In the genomic region with DNA sequence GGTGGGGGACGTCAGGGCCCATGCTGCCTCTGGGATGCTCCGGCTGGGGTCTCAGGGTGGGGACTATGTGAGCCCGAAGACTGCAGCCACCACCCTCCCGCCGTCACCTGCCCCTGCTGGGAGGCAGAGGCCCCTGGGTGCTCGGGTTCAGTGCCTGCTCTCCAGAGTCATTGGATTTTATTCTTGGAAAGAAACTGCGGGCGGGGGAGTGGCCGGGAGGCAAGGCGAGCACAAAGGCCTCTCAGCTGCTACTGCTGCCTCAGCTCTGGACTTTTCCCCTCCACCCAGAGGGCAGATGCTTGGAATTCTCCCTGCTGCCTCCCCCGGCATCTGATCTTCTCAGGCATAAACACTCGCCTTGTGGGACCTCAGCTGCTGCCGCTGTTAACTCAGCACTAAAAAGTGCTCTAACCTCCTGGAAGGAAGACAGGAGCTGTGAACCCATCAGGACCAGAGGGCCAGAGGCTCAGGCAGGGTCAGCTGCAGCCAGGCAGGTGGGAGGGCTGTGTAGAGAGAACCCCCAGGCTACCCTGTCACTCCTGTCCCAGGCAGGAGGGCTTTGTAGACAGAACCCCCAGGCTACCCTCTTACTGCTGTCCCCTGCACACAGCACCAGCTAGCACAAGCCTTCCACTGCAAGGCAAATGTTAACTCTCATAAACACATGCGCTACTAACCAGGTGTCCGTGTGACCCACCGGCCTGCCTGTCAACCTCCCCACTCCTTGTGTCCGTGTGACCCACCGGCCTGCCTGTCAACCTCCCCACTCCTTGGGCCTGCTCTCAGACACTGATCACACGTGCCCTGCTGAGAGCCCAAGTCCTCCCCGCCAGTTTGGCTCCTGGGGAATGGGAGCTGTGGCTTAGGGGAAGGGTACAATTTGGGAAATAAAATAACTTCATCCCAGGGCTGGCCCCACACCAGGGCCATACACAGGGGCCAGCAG, we compare ENCODE assay signal across 10 cellular contexts. TPM values are rescaled to one million over a fixed set of nuclear protein-coding genes. Genes with fewer than 3 reads are reported as not detected.
DNase-seq lines count a peak whose midpoint lies in the region; ATAC-seq and TF ChIP-seq lines count a peak whose summit lies in the region.
"Had no signal": no experiment of that assay in that cellular context is flagged by ENCODE, and none has a peak within 500 bp of the region (broad histone marks: within the 10 kb centered on the region; RNA-seq: fewer than 3 reads in every experiment).

No MANE protein-coding gene starts in this region.

- no peaks in the 10 kb centered on the region for H3K9me3 Mint-ChIP-seq in Caco-2 (ENCODE audit: unreplicated experiment)
- H3K9me3 Mint-ChIP-seq in CD4-positive, alpha-beta T cell = no peaks in the 10 kb centered on the region

- CTCF ChIA-PET in Caco-2 (lab: Charles Lee) = no interaction called here
- CTCF ChIA-PET in CD4-positive, alpha-beta T cell (lab: Charles Lee) = no interaction called here

- TF ChIP-seq CTCF in Caco-2 (IDR thresholded peaks at IDR 0.05; ENCODE audit: insufficient read depth in 1 of 2, low read depth in 1 of 2, low read length in 1 of 2, severe bottlenecking in 1 of 2, unreplicated experiment in 1 of 2) = no peak
- TF ChIP-seq CTCF in CD4-positive, alpha-beta T cell (IDR thresholded peaks at IDR 0.05) = no peak

- peak; percentile 48 to 60 for ATAC-seq in left cardiac atrium
- ATAC-seq in CD4-positive, alpha-beta T cell (ENCODE audit: poor library complexity) = no peak
- no peak for ATAC-seq in HG02798 (IDR thresholded peaks at IDR 0.05; ENCODE audit: poor library complexity, unreplicated experiment)

- no peaks in the 10 kb centered on the region for H3K79me2 ChIP-seq in trophoblast cell (ENCODE audit: control insufficient read depth, insufficient read depth, low read length, poor library complexity)

- H3K36me3 ChIP-seq in Caco-2 (ENCODE audit: control insufficient read depth, insufficient read depth, low read length) = no peaks in the 10 kb centered on the region
- H3K36me3 ChIP-seq in trophoblast cell (ENCODE audit: control insufficient read depth in 1 of 2, insufficient read depth in 2 of 2, low read length in 2 of 2) = no peaks in the 10 kb centered on the region

- H3K4ac ChIP-seq in trophoblast cell (ENCODE audit: low read depth, low read length) = no peak overlapping the region

- H2BK120ac ChIP-seq in trophoblast cell (ENCODE audit: insufficient read depth, low read length, poor library complexity) = peak overlapping the region; percentile 26

- no peak overlapping the region for H3K23ac ChIP-seq in trophoblast cell (ENCODE audit: low read length)

- H3K27ac Mint-ChIP-seq in Caco-2 (ENCODE audit: unreplicated experiment) = peak overlapping the region; percentile 92
- H3K27ac Mint-ChIP-seq in CD4-positive, alpha-beta T cell = no peak overlapping the region
- H3K27ac Mint-ChIP-seq: memory B cell had no signal

- H3K4me3 Mint-ChIP-seq in Caco-2 (ENCODE audit: unreplicated experiment) = peak overlapping the region; percentile 48
- H3K4me3 Mint-ChIP-seq in CD4-positive, alpha-beta T cell = no peak overlapping the region
- H3K4me3 Mint-ChIP-seq: memory B cell had no signal

- POLR2A ChIA-PET in Caco-2 (lab: Charles Lee) = no interaction called here
- POLR2A ChIA-PET in CD4-positive, alpha-beta T cell (lab: Charles Lee) = no interaction called here

- H3K4me3 ChIP-seq in Caco-2 (ENCODE audit: low read depth, low read length) (no peak overlapping the region), trophoblast cell (ENCODE audit: low read depth, low read length) (no peak overlapping the region)

- H3K18ac ChIP-seq in trophoblast cell (ENCODE audit: low read length) = no peak overlapping the region

- H2AK5ac ChIP-seq in trophoblast cell (ENCODE audit: low read length) = no peak overlapping the region

- H3K27ac ChIP-seq in trophoblast cell (ENCODE audit: low read depth, low read length) = peak overlapping the region; percentile 14
- H3K27ac ChIP-seq in CD4-positive, alpha-beta T cell (ENCODE audit: low read depth, low read length) = no peak overlapping the region

- H3K27me3 ChIP-seq in Caco-2 (replicated peaks; ENCODE audit: control insufficient read depth, insufficient read depth, low read length) (no peaks in the 10 kb centered on the region), trophoblast cell (ENCODE audit: insufficient read depth, low read length) (no peaks in the 10 kb centered on the region)
- H3K27me3 ChIP-seq in CD4-positive, alpha-beta T cell (ENCODE audit: control insufficient read depth, insufficient read depth, low read length) = no peaks in the 10 kb centered on the region

- peaks cover 4% of the 10 kb centered on the region for H3K79me1 ChIP-seq in trophoblast cell (ENCODE audit: low read length)

- WGBS in trophoblast cell (ENCODE audit: extremely low coverage, insufficient coverage, insufficient read length) = no CpG with 5 or more reads among the region's 20 CpGs

- H3K9me3 ChIP-seq in Caco-2 (no peaks in the 10 kb centered on the region), trophoblast cell (ENCODE audit: insufficient read depth, low read depth, low read length) (peaks cover 6% of the 10 kb centered on the region)
- no peaks in the 10 kb centered on the region for H3K9me3 ChIP-seq in CD4-positive, alpha-beta T cell (ENCODE audit: control insufficient read depth, low read length)

- no peak overlapping the region for H3K14ac ChIP-seq in trophoblast cell (ENCODE audit: low read length)

- H2AFZ ChIP-seq in trophoblast cell (ENCODE audit: insufficient read depth, low read length, poor library complexity) = no peak overlapping the region

- no peak overlapping the region for H4K12ac ChIP-seq in trophoblast cell (ENCODE audit: low read depth, low read length)

- H3K27me3 Mint-ChIP-seq in Caco-2 (ENCODE audit: insufficient read depth, unreplicated experiment) = no peaks in the 10 kb centered on the region
- H3K27me3 Mint-ChIP-seq in CD4-positive, alpha-beta T cell = no peaks in the 10 kb centered on the region

- intact Hi-C loops in Caco-2 (cut with micrococcal nuclease; ENCODE audit: unreplicated experiment) (loop anchor here (2.0 to 10.0 kb wide), 2 partner anchors 42 to 236 kb away; no protein-coding TSS in a partner anchor), left cardiac atrium (cut with DNase I) (no loop called here)
- intact Hi-C loops in CD4-positive, alpha-beta T cell (cut with DNase I, micrococcal nuclease) = no loop called here

- H3K36me3 Mint-ChIP-seq in Caco-2 (ENCODE audit: insufficient read depth, unreplicated experiment) = no peaks in the 10 kb centered on the region
- no peaks in the 10 kb centered on the region for H3K36me3 Mint-ChIP-seq in CD4-positive, alpha-beta T cell (ENCODE audit: low read depth)
- H3K36me3 Mint-ChIP-seq: memory B cell had no signal

- H3K4me1 ChIP-seq in Caco-2 (peaks cover 56% of the 10 kb centered on the region), trophoblast cell (ENCODE audit: control insufficient read depth in 1 of 2, insufficient read depth in 2 of 2, low read length in 2 of 2) (peaks cover 15 to 16% of the 10 kb centered on the region in 2 experiments)

- no peak overlapping the region for H4K91ac ChIP-seq in trophoblast cell (ENCODE audit: low read depth, low read length)

- no TSS peak for BruUV-seq in Caco-2 (replicated peaks; lab: Mats Ljungman, UMichigan)

- H3K9ac ChIP-seq in trophoblast cell (ENCODE audit: low read length) = no peak overlapping the region

- no peak overlapping the region for H2BK5ac ChIP-seq in trophoblast cell (ENCODE audit: low read depth, low read length, poor library complexity)

- H4K8ac ChIP-seq in trophoblast cell (ENCODE audit: low read depth, low read length) = no peak overlapping the region

- H3K4me2 ChIP-seq in trophoblast cell (ENCODE audit: low read length) = no peak overlapping the region

- H3K4me1 Mint-ChIP-seq in Caco-2 (ENCODE audit: low read depth, unreplicated experiment) = peaks cover 33% of the 10 kb centered on the region
- H3K4me1 Mint-ChIP-seq in CD4-positive, alpha-beta T cell (ENCODE audit: low read depth) = no peaks in the 10 kb centered on the region
- H3K4me1 Mint-ChIP-seq: memory B cell had no signal

- H2BK12ac ChIP-seq in trophoblast cell (ENCODE audit: low read length) = peak overlapping the region; percentile 5

- DNase-seq in Caco-2 (peak; percentile 88 to 93), RPMI7951 (ENCODE audit: low read depth) (peak; percentile 77), left cardiac atrium (no peak), trophoblast cell (peak; percentile 95 to 96), NCI-H2227 (lab: John Stamatoyannopoulos, UW; ENCODE audit: unreplicated experiment) (no peak)
- DNase-seq in CD4-positive, alpha-beta T cell = no peak
- DNase-seq in activated CD4-positive, CD25-positive, alpha-beta regulatory T cell (lab: John Stamatoyannopoulos, UW) = no peak
- DNase-seq: activated CD4-positive, alpha-beta T cell treated with anti-CD3 and anti-CD28 coated beads, Interleukin-2, amount 50 U/mL, for 48 hours had no signal

RNA-seq across cellular contexts. Expression of a gene that starts 9.4 kb away (rescaled TPM):
- 0.07 and 0.14 TPM in 2 replicates for total RNA-seq in Caco-2 (2022)
- not detected in 2 replicates for total RNA-seq in RPMI7951 (2014; rRNA removed; shearing (Covaris generic))
- under 1 TPM; 0.18 to 0.79 TPM for total RNA-seq in left cardiac atrium
- not detected in 2 replicates for polyA plus RNA-seq in trophoblast cell (2013)
- total RNA-seq in CD4-positive, alpha-beta T cell = not detected

Comparison
In these comparisons a context has a peak if more than half of its experiments do, and no peak if none do; other contexts are left out.
1. DNase-seq: peak in Caco-2 (2 of 2), RPMI7951 (single experiment) and trophoblast cell (2 of 2); none in left cardiac atrium (single experiment), CD4-positive, alpha-beta T cell (0 of 10), NCI-H2227 (single experiment) and activated CD4-positive, CD25-positive, alpha-beta regulatory T cell (0 of 4).
2. ATAC-seq: peak in left cardiac atrium (2 of 2); none in CD4-positive, alpha-beta T cell (single experiment) and HG02798 (single experiment).